11 cellular contexts compared by ENCODE assay signal in the genomic region with DNA sequence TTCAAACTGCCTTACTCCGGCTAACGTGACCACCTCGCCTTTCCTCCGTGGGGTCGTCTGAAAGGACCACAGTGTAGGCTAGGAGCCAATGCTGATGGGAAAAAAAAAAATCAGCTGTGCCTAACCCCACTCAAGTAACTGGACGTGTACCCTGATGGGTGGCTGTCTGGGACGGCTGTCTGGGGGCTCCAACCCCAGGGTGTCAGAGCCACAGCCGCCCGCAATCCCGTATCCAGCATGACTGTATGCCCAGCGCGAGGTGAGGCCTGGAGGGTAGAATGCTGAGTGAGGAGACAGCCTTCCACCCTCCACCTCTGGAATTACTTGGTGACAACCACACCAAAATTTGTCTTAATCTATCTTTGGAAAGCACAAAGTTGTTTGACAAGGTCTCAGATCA. TPM values are rescaled to one million over a fixed set of nuclear protein-coding genes. Genes with fewer than 3 reads are reported as not detected.
A peak's percentile ranks its signal among the peaks of the same experiment; 100 is the strongest.
DNase-seq lines count a peak whose midpoint lies in the region; ATAC-seq, FAIRE-seq and TF ChIP-seq lines count a peak whose summit lies in the region.
"Had no signal": no experiment of that assay in that cellular context is flagged by ENCODE, and none has a peak within 500 bp of the region (broad histone marks: within the 10 kb centered on the region; RNA-seq: fewer than 3 reads in every experiment).

No MANE protein-coding gene starts in this region.

- no peak overlapping the region for H4K91ac ChIP-seq in H9 (ENCODE audit: insufficient read length, low read depth, low read length)

- no peak overlapping the region for H3K56ac ChIP-seq in H9 (ENCODE audit: insufficient read length, low read depth, low read length)

- no peak overlapping the region for H3K4me3 ChIP-seq in BLaER1
- no peak overlapping the region for H3K4me3 ChIP-seq in K562

- peak overlapping the region; percentile 8 for H3K4me2 ChIP-seq in BLaER1
- H3K4me2 ChIP-seq in H9 (ENCODE audit: insufficient read depth, insufficient read length, low read length), result no peak overlapping the region
- no peak overlapping the region for H3K4me2 ChIP-seq in K562 (ENCODE audit: insufficient read depth, low read length)

- no peak overlapping the region for H2AK5ac ChIP-seq in H9 (ENCODE audit: insufficient read length, low read length)

- TF ChIP-seq POLR2A in K562 (conservative IDR thresholded peaks at IDR 0.05), result no peak

- peaks cover 67% of the 10 kb centered on the region for H3K36me3 ChIP-seq in BLaER1
- H3K36me3 ChIP-seq in K562 (ENCODE audit: control insufficient read depth, insufficient read depth, low read length), result peaks cover 66% of the 10 kb centered on the region

- peaks cover 16% of the 10 kb centered on the region for H3K9me1 ChIP-seq in K562 (ENCODE audit: control insufficient read depth, insufficient read depth, low read length)

- H3T11ph ChIP-seq in H9 (ENCODE audit: low read length), result no peak overlapping the region

- in situ Hi-C loops in K562 (cut with MboI), result no loop called here

- H3K4me1 ChIP-seq in BLaER1 (peaks cover 66% of the 10 kb centered on the region), H9 (ENCODE audit: insufficient read depth, low read length) (no peaks in the 10 kb centered on the region), K562 (replicated peaks in 1 of 2; ENCODE audit: control insufficient read depth in 2 of 2, insufficient read depth in 2 of 2, low read length in 2 of 2) (peaks cover 51 to 79% of the 10 kb centered on the region in 2 experiments)

- H3K4me3 Mint-ChIP-seq in H9 (peak overlapping the region; percentile 56 to 87; a peak in 4 of 5 replicates), nephron (peak overlapping the region; percentile 91 to 98 (median 93))

- H3K4me1 Mint-ChIP-seq in H9 (peaks cover 31 to 48% of the 10 kb centered on the region in 2 experiments), nephron (peaks cover 48% of the 10 kb centered on the region)

- CTCF ChIA-PET in K562 (lab: Yijun Ruan, JAX; ENCODE audit: low intra/inter-chr PET ratio), result no interaction called here

- no peak for TF ChIP-seq RAD21 in K562 (CRISPR knock-in tag; conservative IDR thresholded peaks at IDR 0.05 in 1 of 2, IDR thresholded peaks at IDR 0.05 in 1 of 2)

- POLR2A ChIA-PET in K562 (lab: Yijun Ruan, JAX), result interaction anchor here (0.6 to 1.8 kb wide), 7 partner anchors 9 to 21 kb away, joined by 3 to 6 read pairs (median 4); no protein-coding TSS in a partner anchor

- H2BK5ac ChIP-seq in H9 (ENCODE audit: insufficient read length, low read length), result no peak overlapping the region

- no peak overlapping the region for H3K18ac ChIP-seq in H9 (ENCODE audit: insufficient read length, low read depth, low read length)

- H3K23me2 ChIP-seq in H9 (ENCODE audit: insufficient read length, low read depth, low read length, poor library complexity, severe bottlenecking), result no peaks in the 10 kb centered on the region

- H3K79me1 ChIP-seq in H9 (ENCODE audit: insufficient read depth, low read depth, low read length, poor library complexity, severe bottlenecking), result peaks cover 4% of the 10 kb centered on the region

- ATAC-seq in K562, result no peak
- no peak for ATAC-seq in HG03135 (IDR thresholded peaks at IDR 0.05; ENCODE audit: unreplicated experiment)
- no peak for ATAC-seq in GM19397 (IDR thresholded peaks at IDR 0.05; ENCODE audit: unreplicated experiment)

- H2BK15ac ChIP-seq in H9 (ENCODE audit: low read depth, low read length), result no peak overlapping the region

- no peak overlapping the region for H2BK120ac ChIP-seq in H9 (ENCODE audit: low read depth, low read length, poor library complexity, severe bottlenecking)

- no peak overlapping the region for H3K4ac ChIP-seq in H9 (ENCODE audit: low read depth, low read length)

- peaks cover 70% of the 10 kb centered on the region for H4K20me1 ChIP-seq in BLaER1
- no peaks in the 10 kb centered on the region for H4K20me1 ChIP-seq in H9 (ENCODE audit: control insufficient read depth, insufficient read depth, insufficient read length)
- H4K20me1 ChIP-seq in K562 (replicated peaks; ENCODE audit: control insufficient read depth, insufficient read depth, low read length), result peaks cover 65% of the 10 kb centered on the region

- H3K79me2 ChIP-seq in H9 (ENCODE audit: insufficient read depth, low read length) (peaks cover 60% of the 10 kb centered on the region), K562 (ENCODE audit: control insufficient read depth, insufficient read depth, low read length) (peaks cover 78% of the 10 kb centered on the region)

- no peak for TF ChIP-seq CTCF in H9 (conservative IDR thresholded peaks at IDR 0.05)
- TF ChIP-seq CTCF in K562 (IDR thresholded peaks at IDR 0.05 in 2 of 3, conservative IDR thresholded peaks at IDR 0.05 in 1 of 3; ENCODE audit: insufficient read depth in 2 of 3, low read depth in 1 of 3, low read length in 3 of 3), result no peak
- TF ChIP-seq CTCF in nephron (IDR thresholded peaks at IDR 0.05; ENCODE audit: unreplicated experiment in 3 of 3), result no peak

- no TSS peak for BruUV-seq in K562 (replicated peaks; lab: Mats Ljungman, UMichigan)

- H2BK12ac ChIP-seq in H9 (ENCODE audit: insufficient read length, low read depth, low read length), result no peak overlapping the region

- FAIRE-seq in K562 (lab: Jason Lieb, UNC), result no peak
- FAIRE-seq: GM18507, TTC549 had no signal

- H3K36me3 Mint-ChIP-seq in H9 (ENCODE audit: insufficient read depth in 1 of 3, low read depth in 3 of 3) (peaks cover 47 to 65% (median 62%) of the 10 kb centered on the region in 3 experiments; a peak in 6 of 7 replicates), nephron (ENCODE audit: low read depth) (peaks cover 47% of the 10 kb centered on the region)

- H3K9ac ChIP-seq in BLaER1 (0 out of 2 replicates have a peak overlapping the region, but pooled peaks have one; percentile 27), H9 (ENCODE audit: extremely low read depth, insufficient read length, low read length) (no peak overlapping the region), K562 (ENCODE audit: insufficient read depth in 1 of 2, low read depth in 2 of 2, low read length in 2 of 2) (peak overlapping the region in 1 of 2 experiments; percentile 28; a peak in 2 of 4 replicates)

- H3K27ac Mint-ChIP-seq in H9 (peak overlapping the region; percentile 61 to 72 (median 69); a peak in 4 of 7 replicates), nephron (peak overlapping the region in 2 of 3 experiments; percentile 65 to 66)

- no peak overlapping the region for H3K27ac ChIP-seq in BLaER1
- H3K27ac ChIP-seq in H9 (ENCODE audit: insufficient read length, low read depth, low read length), result no peak overlapping the region
- peak overlapping the region; percentile 6; the same call in 1 of the 3 replicates for H3K27ac ChIP-seq in K562 (ENCODE audit: extremely low read depth, low read depth, low read length)

- TF ChIP-seq EP300 in K562 (IDR thresholded peaks at IDR 0.05; ENCODE audit: low read length), result no peak

- DNase-seq in H9 (no peak), K562 (ENCODE audit: extremely low read depth in 1 of 4, low spot score in 3 of 4) (no peak), COLO668 (lab: John Stamatoyannopoulos, UW; ENCODE audit: unreplicated experiment) (no peak), DMS53 (lab: John Stamatoyannopoulos, UW) (no peak)
- DNase-seq: NCI-H2029 had no signal

- peaks cover 14% of the 10 kb centered on the region for H3K27me3 Mint-ChIP-seq in H9 (ENCODE audit: low read depth)
- H3K27me3 Mint-ChIP-seq in nephron (ENCODE audit: low read depth), result peaks cover 4% of the 10 kb centered on the region

- H2BK20ac ChIP-seq in H9 (ENCODE audit: low read depth, low read length, poor library complexity, severe bottlenecking), result no peak overlapping the region

- no CpG with 5 or more reads among the region's 12 CpGs for WGBS in H9 (ENCODE audit: extremely low coverage, insufficient read length, low lambda C conversion rate)
- WGBS in K562 (ENCODE audit: insufficient coverage, low coverage, missing lambda C conversion rate), result 91% methylated on average over 12 of the region's 12 CpGs

- intact Hi-C loops in K562 (cut with micrococcal nuclease), result no loop called here

- no peaks in the 10 kb centered on the region for H3K9me3 Mint-ChIP-seq in H9
- no peaks in the 10 kb centered on the region for H3K9me3 Mint-ChIP-seq in nephron

- H3K23ac ChIP-seq in H9 (ENCODE audit: insufficient read length, low read depth, low read length), result no peak overlapping the region

- no peak overlapping the region for H3K14ac ChIP-seq in H9 (ENCODE audit: insufficient read depth, low read length)

- no peak overlapping the region for H2AFZ ChIP-seq in H9 (ENCODE audit: low read length)
- no peak overlapping the region for H2AFZ ChIP-seq in K562 (ENCODE audit: low read depth, low read length)

- H4K8ac ChIP-seq in H9 (replicated peaks; ENCODE audit: insufficient read length, low read depth, low read length), result no peak overlapping the region

- no peaks in the 10 kb centered on the region for H3K9me3 ChIP-seq in BLaER1
- no peaks in the 10 kb centered on the region for H3K9me3 ChIP-seq in H9 (ENCODE audit: control insufficient read depth, low read depth, low read length)
- H3K9me3 ChIP-seq in K562 (replicated peaks; ENCODE audit: control insufficient read depth, insufficient read depth, low read depth, low read length), result no peaks in the 10 kb centered on the region

- H3K27me3 ChIP-seq in BLaER1, result no peaks in the 10 kb centered on the region
- no peaks in the 10 kb centered on the region for H3K27me3 ChIP-seq in H9 (ENCODE audit: insufficient read depth, low read length)
- H3K27me3 ChIP-seq in K562 (ENCODE audit: control insufficient read depth in 2 of 2, insufficient read depth in 2 of 2, low read length in 2 of 2), result no peaks in the 10 kb centered on the region

- H4K5ac ChIP-seq in H9 (ENCODE audit: insufficient read length, low read depth, low read length), result no peak overlapping the region

RNA-seq across cellular contexts. Expression of gene CSNK1D, which starts 2.8 kb away (rescaled TPM):
- total RNA-seq in H9 (2021) (137 and 144 TPM in 2 replicates), K562 (2014; rRNA removed) (26.1 and 39.0 TPM in 2 replicates), K562 (2014; rRNA removed; fragmentation: Illumina TruSeq; extraction: Trizol) (35.9 and 41.3 TPM in 2 replicates), K562 (2015; rRNA removed; fragmentation: Illumina TruSeq; extraction: Trizol) (35.7 and 36.6 TPM in 2 replicates), K562 (2021) (95.3 and 114 TPM in 2 replicates)
- 268 and 441 TPM in 2 replicates for total RNA-seq in K562 (2011; cell fraction: chromatin; rRNA removed; ENCODE audit: low replicate concordance)
- 196 and 213 TPM in 2 replicates for total RNA-seq in K562 (2011; cell fraction: nucleolus; rRNA removed)
- total RNA-seq in K562 (2011; cell fraction: nucleoplasm; rRNA removed), result 179 and 187 TPM in 2 replicates
- polyA plus RNA-seq in K562 (2011; rRNA removed) (82.8 and 96.8 TPM in 2 replicates), K562 (2014; fragmentation: Illumina TruSeq; extraction: Trizol) (123 and 133 TPM in 2 replicates), K562 (2014; fragmentation: Nextera tagmentation; extraction: Ambion mirVana) (1 to 10 TPM; 6.5 to 7.4 TPM), K562 (2014; rRNA removed) (81.0 and 90.3 TPM in 2 replicates)
- polyA plus RNA-seq in K562 (2011; cell fraction: cytosol; rRNA removed), result 51.5 and 60.4 TPM in 2 replicates
- 306 and 488 TPM in 2 replicates for polyA plus RNA-seq in K562 (2011; cell fraction: nucleus; rRNA removed)
- polyA plus RNA-seq in K562 (2012), result 102 and 106 TPM in 2 replicates
- polyA minus RNA-seq in K562 (2011; rRNA and poly(A)+ RNA removed), result 56.2 and 74.7 TPM in 2 replicates
- 45.7 and 51.3 TPM in 2 replicates for polyA minus RNA-seq in K562 (2011; cell fraction: cytosol; rRNA and poly(A)+ RNA removed)
- polyA minus RNA-seq in K562 (2011; cell fraction: nucleus; rRNA and poly(A)+ RNA removed), result 71.1 and 74.9 TPM in 2 replicates

RNA-seq across cellular contexts. Expression of gene SLC16A3, which starts 41.8 kb away (rescaled TPM):
- total RNA-seq in H9 (2021) (26.0 and 28.4 TPM in 2 replicates), K562 (2014; rRNA removed) (1.8 and 2.5 TPM in 2 replicates), K562 (2014; rRNA removed; fragmentation: Illumina TruSeq; extraction: Trizol) (0.11 and 0.13 TPM in 2 replicates), K562 (2015; rRNA removed; fragmentation: Illumina TruSeq; extraction: Trizol) (1.0 and 1.2 TPM in 2 replicates), K562 (2021) (2.9 and 5.4 TPM in 2 replicates)
- 2.9 and 6.6 TPM in 2 replicates for total RNA-seq in K562 (2011; cell fraction: chromatin; rRNA removed; ENCODE audit: low replicate concordance)
- 10.0 and 10.5 TPM in 2 replicates for total RNA-seq in K562 (2011; cell fraction: nucleolus; rRNA removed)
- 4.4 and 5.7 TPM in 2 replicates for total RNA-seq in K562 (2011; cell fraction: nucleoplasm; rRNA removed)
- polyA plus RNA-seq in K562 (2011; rRNA removed) (3.7 and 8.3 TPM in 2 replicates), K562 (2014; fragmentation: Illumina TruSeq; extraction: Trizol) (0.58 and 0.78 TPM in 2 replicates), K562 (2014; fragmentation: Nextera tagmentation; extraction: Ambion mirVana) (not detected), K562 (2014; rRNA removed) (0.81 and 1.9 TPM in 2 replicates)
- 9.7 and 12.8 TPM in 2 replicates for polyA plus RNA-seq in K562 (2011; cell fraction: cytosol; rRNA removed)
- 9.1 and 10.2 TPM in 2 replicates for polyA plus RNA-seq in K562 (2011; cell fraction: nucleus; rRNA removed)
- polyA plus RNA-seq in K562 (2012), result 4.9 and 9.3 TPM in 2 replicates
- 2.9 and 3.7 TPM in 2 replicates for polyA minus RNA-seq in K562 (2011; rRNA and poly(A)+ RNA removed)
- polyA minus RNA-seq in K562 (2011; cell fraction: cytosol; rRNA and poly(A)+ RNA removed), result 7.0 and 15.5 TPM in 2 replicates
- polyA minus RNA-seq in K562 (2011; cell fraction: nucleus; rRNA and poly(A)+ RNA removed), result 4.8 and 6.9 TPM in 2 replicates

RNA-seq across cellular contexts. Expression of gene CD7, which starts 46.8 kb away (rescaled TPM):
- 0.22 and 0.35 TPM in 2 replicates for total RNA-seq in H9 (2021)
- total RNA-seq in K562 (2011; cell fraction: chromatin; rRNA removed; ENCODE audit: low replicate concordance), result 0.44 TPM in 1 of 2 replicates, not detected in the other
- total RNA-seq in K562 (2011; cell fraction: nucleolus; rRNA removed), result 0.66 and 0.83 TPM in 2 replicates
- total RNA-seq in K562 (2011; cell fraction: nucleoplasm; rRNA removed), result 0.69 TPM in 1 of 2 replicates, not detected in the other
- total RNA-seq in K562 (2014; rRNA removed), result not detected in 2 replicates
- total RNA-seq in K562 (2014; rRNA removed; fragmentation: Illumina TruSeq; extraction: Trizol), result not detected in 2 replicates
- not detected in 2 replicates for total RNA-seq in K562 (2015; rRNA removed; fragmentation: Illumina TruSeq; extraction: Trizol)
- 0.18 and 0.35 TPM in 2 replicates for total RNA-seq in K562 (2021)
- polyA plus RNA-seq in K562 (2011; rRNA removed), result 0.21 and 0.85 TPM in 2 replicates
- polyA plus RNA-seq in K562 (2011; cell fraction: cytosol; rRNA removed), result 0.34 and 1.3 TPM in 2 replicates
- polyA plus RNA-seq in K562 (2011; cell fraction: nucleus; rRNA removed), result 0.88 and 1.2 TPM in 2 replicates
- polyA plus RNA-seq in K562 (2012), result 0.16 and 0.19 TPM in 2 replicates
- polyA plus RNA-seq in K562 (2014; fragmentation: Illumina TruSeq; extraction: Trizol), result not detected in 2 replicates
- polyA plus RNA-seq in K562 (2014; fragmentation: Nextera tagmentation; extraction: Ambion mirVana), result not detected
- polyA plus RNA-seq in K562 (2014; rRNA removed), result not detected in 2 replicates
- polyA minus RNA-seq in K562 (2011; rRNA and poly(A)+ RNA removed), result not detected in 2 replicates
- polyA minus RNA-seq in K562 (2011; cell fraction: cytosol; rRNA and poly(A)+ RNA removed), result 1.0 TPM in 1 of 2 replicates, not detected in the other
- polyA minus RNA-seq in K562 (2011; cell fraction: nucleus; rRNA and poly(A)+ RNA removed), result 0.27 TPM in 1 of 2 replicates, not detected in the other

RNA-seq across cellular contexts. Expression of gene CCDC57, which starts 58.0 kb away (rescaled TPM):
- total RNA-seq in H9 (2021) (11.0 and 14.6 TPM in 2 replicates), K562 (2014; rRNA removed) (13.6 and 19.0 TPM in 2 replicates), K562 (2014; rRNA removed; fragmentation: Illumina TruSeq; extraction: Trizol) (10.7 TPM in 2 replicates), K562 (2015; rRNA removed; fragmentation: Illumina TruSeq; extraction: Trizol) (17.1 and 18.1 TPM in 2 replicates), K562 (2021) (33.8 and 36.0 TPM in 2 replicates)
- total RNA-seq in K562 (2011; cell fraction: chromatin; rRNA removed; ENCODE audit: low replicate concordance), result 238 and 466 TPM in 2 replicates
- total RNA-seq in K562 (2011; cell fraction: nucleolus; rRNA removed), result 176 and 211 TPM in 2 replicates
- 135 and 163 TPM in 2 replicates for total RNA-seq in K562 (2011; cell fraction: nucleoplasm; rRNA removed)
- polyA plus RNA-seq in K562 (2011; rRNA removed) (26.3 and 31.1 TPM in 2 replicates), K562 (2014; fragmentation: Illumina TruSeq; extraction: Trizol) (12.9 and 19.9 TPM in 2 replicates), K562 (2014; fragmentation: Nextera tagmentation; extraction: Ambion mirVana) (1 to 10 TPM in 1 of 2 experiments, under 1 TPM in 1; 0.83 to 1.1 TPM), K562 (2014; rRNA removed) (34.8 and 36.2 TPM in 2 replicates)
- 15.4 and 18.8 TPM in 2 replicates for polyA plus RNA-seq in K562 (2011; cell fraction: cytosol; rRNA removed)
- polyA plus RNA-seq in K562 (2011; cell fraction: nucleus; rRNA removed), result 146 and 224 TPM in 2 replicates
- 20.1 and 38.4 TPM in 2 replicates for polyA plus RNA-seq in K562 (2012)
- polyA minus RNA-seq in K562 (2011; rRNA and poly(A)+ RNA removed), result 15.9 and 16.8 TPM in 2 replicates
- 12.2 and 13.1 TPM in 2 replicates for polyA minus RNA-seq in K562 (2011; cell fraction: cytosol; rRNA and poly(A)+ RNA removed)
- 47.4 and 49.1 TPM in 2 replicates for polyA minus RNA-seq in K562 (2011; cell fraction: nucleus; rRNA and poly(A)+ RNA removed)
